7 cellular contexts compared by ENCODE assay signal in genomic region chr2:37871453-37872191, GRCh38. TPM values are rescaled to one million over a fixed set of nuclear protein-coding genes. Genes with fewer than 3 reads are reported as not detected.
DNase-seq lines count a peak whose midpoint lies in the region; ATAC-seq, FAIRE-seq and TF ChIP-seq lines count a peak whose summit lies in the region.

No MANE protein-coding gene starts in this region.

- H3K27ac ChIP-seq in SK-N-SH (ENCODE audit: low read depth in 2 of 2, low read length in 1 of 2), result peak overlapping the region; percentile 63 to 96

- no peak for TF ChIP-seq RAD21 in SK-N-SH (IDR thresholded peaks at IDR 0.05; ENCODE audit: low read length)

- H3K4me1 ChIP-seq in SK-N-SH (ENCODE audit: control insufficient read depth in 1 of 2, insufficient read depth in 2 of 2, low read depth in 1 of 2, low read length in 1 of 2), result peaks cover 20 to 47% of the 10 kb centered on the region in 2 experiments; a peak in 3 of 4 replicates

- H3K27me3 ChIP-seq in SK-N-SH (ENCODE audit: insufficient read depth), result no peaks in the 10 kb centered on the region

- H3K9me2 ChIP-seq in SK-N-SH, result no peaks in the 10 kb centered on the region

- 64% methylated on average over 7 of the region's 7 CpGs for WGBS in SK-N-SH (ENCODE audit: low lambda C conversion rate)

- DNase-seq in SK-N-SH, result no peak
- DNase-seq in NCI-H1105 treated with DMSO at 0.1 percent for 48 hours (lab: John Stamatoyannopoulos, UW), result no peak
- DNase-seq in effector CD8-positive, alpha-beta T cell (lab: John Stamatoyannopoulos, UW), result no peak
- DNase-seq in stimulated activated CD4-positive, alpha-beta T cell treated with anti-CD3 and anti-CD28 coated beads, Interleukin-15, amount 100 ng/mL, for 24 hours, result no peak

- no peaks in the 10 kb centered on the region for H3K9me3 ChIP-seq in SK-N-SH

- FAIRE-seq in islet of Langerhans (lab: Jason Lieb, UNC), result peak; percentile 91

- CTCF ChIA-PET in SK-N-SH (lab: Yijun Ruan, JAX), result interaction anchor here (0.7 to 23.4 kb wide), 12 partner anchors 13 to 579 kb away, joined by 3 to 546 read pairs (median 4); partner anchors contain the start of gene RMDN2

- POLR2A ChIA-PET in SK-N-SH (lab: Yijun Ruan, JAX), result interaction anchor here (2.0 kb wide), 1 partner anchor 199 kb away, joined by 8 read pairs; no protein-coding TSS in a partner anchor

- H2AFZ ChIP-seq in SK-N-SH (ENCODE audit: low read depth), result peak overlapping the region; percentile 82

- no peak overlapping the region for H3K4me3 ChIP-seq in SK-N-SH (ENCODE audit: low read depth in 2 of 2, low read length in 1 of 2)

- no peak for TF ChIP-seq CTCF in SK-N-SH (IDR thresholded peaks at IDR 0.05)

- H3K36me3 ChIP-seq in SK-N-SH (replicated peaks in 1 of 2; ENCODE audit: control insufficient read depth in 1 of 2, insufficient read depth in 2 of 2, low read length in 1 of 2), result no peaks in the 10 kb centered on the region

- H4K20me1 ChIP-seq in SK-N-SH (ENCODE audit: insufficient read depth), result no peaks in the 10 kb centered on the region

- peak overlapping the region; percentile 17 for H3K4me2 ChIP-seq in SK-N-SH

- H3K9ac ChIP-seq in SK-N-SH, result no peak overlapping the region

- no peak for TF ChIP-seq EP300 in SK-N-SH (IDR thresholded peaks at IDR 0.05; ENCODE audit: borderline replicate concordance in 1 of 2, low read depth in 1 of 2, low read length in 1 of 2)

- no peaks in the 10 kb centered on the region for H3K79me2 ChIP-seq in SK-N-SH (ENCODE audit: insufficient read depth)

- ATAC-seq in GM18858 (IDR thresholded peaks at IDR 0.05; ENCODE audit: unreplicated experiment), result peak; percentile 87
- ATAC-seq in HG02623 (IDR thresholded peaks at IDR 0.05; ENCODE audit: unreplicated experiment), result peak; percentile 56

- H3F3A ChIP-seq in SK-N-SH (replicated peaks; ENCODE audit: insufficient read depth), result peaks cover 9% of the 10 kb centered on the region

TF ChIP-seq in SK-N-SH, 30 proteins besides CTCF, POLR2A, EP300 and RAD21:
- TF ChIP-seq YY1 (IDR thresholded peaks at IDR 0.05; ENCODE audit: low read depth) (no peak), POLR2AphosphoS5 (IDR thresholded peaks at IDR 0.05; ENCODE audit: low read depth, low read length) (no peak), MXI1 (IDR thresholded peaks at IDR 0.05; ENCODE audit: low read depth, low read length) (peak; percentile 68; the same call in 1 of the 2 replicates), GABPA (IDR thresholded peaks at IDR 0.05; ENCODE audit: low read depth) (no peak), MEF2A (IDR thresholded peaks at IDR 0.05; ENCODE audit: borderline replicate concordance, low read depth) (peak; percentile 84), FOSL2 (IDR thresholded peaks at IDR 0.05; ENCODE audit: borderline replicate concordance, low read depth) (peak; percentile 55; the same call in 1 of the 2 replicates), ZBTB33 (IDR thresholded peaks at IDR 0.05; ENCODE audit: borderline replicate concordance, low read depth) (no peak), TCF12 (IDR thresholded peaks at IDR 0.05) (peak; percentile 43), JUND (IDR thresholded peaks at IDR 0.05) (peak; percentile 30; the same call in 1 of the 2 replicates), PBX3 (IDR thresholded peaks at IDR 0.05) (0 out of 2 replicates have a peak, but pooled peaks have one; percentile 22)

RNA-seq across cellular contexts. Expression of gene RMDN2, which starts 53.5 kb away (rescaled TPM):
- 7.3 and 15.3 TPM in 2 replicates for polyA plus RNA-seq in SK-N-SH (2012; rRNA removed)
- polyA plus RNA-seq in SK-N-SH (2012; cell fraction: cytosol; rRNA removed), result 13.7 and 24.4 TPM in 2 replicates
- polyA plus RNA-seq in SK-N-SH (2012; cell fraction: nucleus; rRNA removed), result 7.1 and 18.5 TPM in 2 replicates
